ENCODE assay signal across 8 cellular contexts in genomic region chr15:41967506-41968206, GRCh38.
DNase-seq lines count a peak whose midpoint lies in the region; ATAC-seq and TF ChIP-seq lines count a peak whose summit lies in the region.

No MANE protein-coding gene starts in this region.

- peak overlapping the region; percentile 83 for H3K4me2 ChIP-seq in OCI-LY3 (ENCODE audit: low read length)

- peaks cover 56% of the 10 kb centered on the region for H3K79me2 ChIP-seq in OCI-LY3 (ENCODE audit: low read length)

- H3K4me3 ChIP-seq in OCI-LY3 (ENCODE audit: low read length) = peak overlapping the region; percentile 60
- H3K4me3 ChIP-seq in HAP-1 = no peak overlapping the region

- no peak for ATAC-seq in GM21423 (IDR thresholded peaks at IDR 0.05; ENCODE audit: unreplicated experiment)

- peaks cover 52% of the 10 kb centered on the region for H3K4me1 ChIP-seq in OCI-LY3 (ENCODE audit: low read length)
- H3K4me1 ChIP-seq in HAP-1 = no peaks in the 10 kb centered on the region; the same call in 1 of the 2 replicates

- no peak for TF ChIP-seq CTCF in OCI-LY3 (IDR thresholded peaks at IDR 0.05; ENCODE audit: low read depth, low read length)

- peak overlapping the region; percentile 81 for H3K9ac ChIP-seq in OCI-LY3 (ENCODE audit: low read length)

- no peaks in the 10 kb centered on the region for H4K20me1 ChIP-seq in OCI-LY3 (ENCODE audit: insufficient read depth, low read length)

- H3K27me3 ChIP-seq in OCI-LY3 (ENCODE audit: low read depth, low read length) = no peaks in the 10 kb centered on the region
- H3K27me3 ChIP-seq in HAP-1 (ENCODE audit: low read depth) = no peaks in the 10 kb centered on the region

- H3K27ac ChIP-seq in OCI-LY3 (ENCODE audit: low read length) = peak overlapping the region; percentile 92
- peak overlapping the region; percentile 71 for H3K27ac ChIP-seq in epithelial cell of prostate

- H3K9me3 ChIP-seq in OCI-LY3 (ENCODE audit: insufficient read depth, low read length) (no peaks in the 10 kb centered on the region), HAP-1 (no peaks in the 10 kb centered on the region)

- peaks cover 15% of the 10 kb centered on the region for H3K36me3 ChIP-seq in OCI-LY3 (replicated peaks; ENCODE audit: low read depth, low read length)
- no peaks in the 10 kb centered on the region for H3K36me3 ChIP-seq in HAP-1 (replicated peaks)

- in situ Hi-C loops in HAP-1 (cut with MboI; ENCODE audit: low sequenced_read_pairs) = no loop called here

- no peak overlapping the region for H2AFZ ChIP-seq in OCI-LY3 (ENCODE audit: low read depth, low read length)

- DNase-seq in GM03348 (ENCODE audit: low spot score) = peak; percentile 72
- DNase-seq in epithelial cell of prostate (ENCODE audit: low read depth, low spot score) = no peak
- peak; percentile 33 for DNase-seq in putamen (ENCODE audit: low spot score)
- DNase-seq in AG08396 (ENCODE audit: low spot score) = no peak
- DNase-seq in HAP-1 (ENCODE audit: low spot score in 2 of 2) = no peak
- DNase-seq in DMS79 (lab: John Stamatoyannopoulos, UW) = no peak

Comparison
In these comparisons a context has a peak if more than half of its experiments do, and no peak if none do; other contexts are left out.
1. DNase-seq: peak in GM03348 (single experiment) and putamen (single experiment); none in epithelial cell of prostate (single experiment), AG08396 (single experiment), HAP-1 (0 of 2) and DMS79 (single experiment).